In genomic region chrX:28586291-28586690, GRCh38 we compare ENCODE assay signal across 11 cellular contexts. TPM values are rescaled to one million over a fixed set of nuclear protein-coding genes. Genes with fewer than 3 reads are reported as not detected.
DNase-seq lines count a peak whose midpoint lies in the region; ATAC-seq and TF ChIP-seq lines count a peak whose summit lies in the region.
"Had no signal": no experiment of that assay in that cellular context is flagged by ENCODE, and none has a peak within 500 bp of the region (broad histone marks: within the 10 kb centered on the region; RNA-seq: fewer than 3 reads in every experiment).

No MANE protein-coding gene starts in this region.

- CTCF ChIA-PET in A673 (lab: Charles Lee), result no interaction called here

- WGBS in gastroesophageal sphincter (ENCODE audit: low coverage in 1 of 2), 2 donors, result 0 to 27% methylated on average over 3 to 4 of the region's 9 CpGs
- WGBS in lower leg skin, 2 donors, result 6 to 24% methylated on average over 9 of the region's 9 CpGs

- peaks cover 1% of the 10 kb centered on the region for H3K4me1 Mint-ChIP-seq in neural crest cell

- H3K27ac ChIP-seq in A673 (ENCODE audit: low read depth, low read length, poor library complexity, severe bottlenecking) (no peak overlapping the region), gastroesophageal sphincter (peak overlapping the region; percentile 47 to 66 (median 55))
- H3K27ac ChIP-seq: HL-60 had no signal

- peaks cover 9% of the 10 kb centered on the region for H3K27me3 Mint-ChIP-seq in neural crest cell (ENCODE audit: low read depth)

- H3K27ac Mint-ChIP-seq in neural crest cell (ENCODE audit: unreplicated experiment), result no peak overlapping the region

- H3K4me1 ChIP-seq in A673 (ENCODE audit: insufficient read depth, low read length, poor library complexity, severe bottlenecking) (no peaks in the 10 kb centered on the region), gastroesophageal sphincter (no peaks in the 10 kb centered on the region)

- no peaks in the 10 kb centered on the region for H3K9me3 Mint-ChIP-seq in neural crest cell

- H3K27me3 ChIP-seq in A673 (replicated peaks; ENCODE audit: insufficient read depth, low read depth, low read length, poor library complexity) (peaks cover 61% of the 10 kb centered on the region), gastroesophageal sphincter (no peaks in the 10 kb centered on the region)

- DNase-seq in A673 (ENCODE audit: low spot score) (peak; percentile 1), SK-N-DZ (ENCODE audit: low spot score) (peak; percentile 23), neural crest cell (ENCODE audit: low read depth, low spot score) (peak; percentile 38), lower leg skin (ENCODE audit: low spot score in 2 of 2) (no peak), cerebellar nuclear complex (lab: John Stamatoyannopoulos, UW) (no peak), GM19238 (ENCODE audit: insufficient read length, low spot score) (no peak), DMS79 (lab: John Stamatoyannopoulos, UW) (no peak)
- DNase-seq: NCI-H2107; stimulated activated CD4-positive, alpha-beta T cell treated with anti-CD3 and anti-CD28 coated beads, Interleukin-12 subunit alpha, Interleukin-12 subunit beta, amount 100 ng/mL, for 4 hours had no signal

- TF ChIP-seq EP300 in gastroesophageal sphincter (IDR thresholded peaks at IDR 0.05), result no peak

- POLR2A ChIA-PET in A673 (lab: Charles Lee; ENCODE audit: low non-redundant PET), result no interaction called here

- BruUV-seq in A673 (replicated peaks; lab: Mats Ljungman, UMichigan), result no TSS peak

- intact Hi-C loops in A673 (cut with micrococcal nuclease; ENCODE audit: unreplicated experiment) (loop anchor here (10.0 kb wide), 1 partner anchor 1319 kb away; no protein-coding TSS in a partner anchor), lower leg skin (cut with DNase I; ENCODE audit: low total_unique reads) (no loop called here)

- no peak overlapping the region for H3K4me3 ChIP-seq in A673 (ENCODE audit: low read depth, low read length, poor library complexity, severe bottlenecking)
- H3K4me3 ChIP-seq in gastroesophageal sphincter, result peak overlapping the region; percentile 47 to 52
- H3K4me3 ChIP-seq in lower leg skin (ENCODE audit: low read depth, poor library complexity, severe bottlenecking), result no peak overlapping the region

- ATAC-seq in gastroesophageal sphincter, result peak; percentile 46

- H3K36me3 ChIP-seq in A673 (ENCODE audit: insufficient read depth, low read length, poor library complexity, severe bottlenecking), result no peaks in the 10 kb centered on the region
- no peaks in the 10 kb centered on the region for H3K36me3 ChIP-seq in gastroesophageal sphincter

- no peak for TF ChIP-seq CTCF in A673 (conservative IDR thresholded peaks at IDR 0.05; ENCODE audit: low read depth, low read length)
- TF ChIP-seq CTCF in gastroesophageal sphincter (IDR thresholded peaks at IDR 0.05), result no peak
- no peak for TF ChIP-seq CTCF in neural crest cell (conservative IDR thresholded peaks at IDR 0.05)
- TF ChIP-seq CTCF in lower leg skin (IDR thresholded peaks at IDR 0.05), result no peak

- TF ChIP-seq POLR2A in gastroesophageal sphincter (IDR thresholded peaks at IDR 0.05) (no peak), lower leg skin (IDR thresholded peaks at IDR 0.05) (no peak)

- H3K9me3 ChIP-seq in A673 (ENCODE audit: low read depth, low read length, poor library complexity, severe bottlenecking) (no peaks in the 10 kb centered on the region), gastroesophageal sphincter (no peaks in the 10 kb centered on the region)

- no peaks in the 10 kb centered on the region for H3K36me3 Mint-ChIP-seq in neural crest cell (ENCODE audit: low read depth)

- no peak overlapping the region for H3K4me3 Mint-ChIP-seq in neural crest cell

RNA-seq across cellular contexts. Expression of gene IL1RAPL1, which starts 1.0 kb away (rescaled TPM):
- 0.21 TPM in 1 of 2 replicates, not detected in the other for total RNA-seq in A673 (2021)
- polyA plus RNA-seq in SK-N-DZ (2014; cell fraction: cytosol; rRNA removed), result not detected in 2 replicates
- polyA plus RNA-seq in SK-N-DZ (2014; cell fraction: nucleus; rRNA removed), result not detected in 2 replicates
- total RNA-seq in gastroesophageal sphincter, result 1 to 10 TPM in 1 of 4 donors, under 1 TPM in 3; 0.27 to 1.6 (median 0.44) TPM
- total RNA-seq in neural crest cell, result 2.7 and 2.9 TPM in 2 replicates
- total RNA-seq in lower leg skin, result 1 to 10 TPM in 1 of 4 donors, under 1 TPM in 2, not detected in 1; 0.07 to 1.8 (median 0.10) TPM

Comparison
In these comparisons a context has a peak if more than half of its experiments do, and no peak if none do; other contexts are left out.
1. DNase-seq: peak in A673 (single experiment), SK-N-DZ (single experiment) and neural crest cell (single experiment); none in lower leg skin (0 of 2), cerebellar nuclear complex (0 of 2), GM19238 (single experiment) and DMS79 (single experiment).
2. H3K4me3 ChIP-seq: peak in gastroesophageal sphincter (2 of 2); none in A673 (single experiment) and lower leg skin (single experiment).